Comparison of ENCODE assay signal across 17 cellular contexts in genomic region chr11:76250520-76251222, GRCh38. TPM values are rescaled to one million over a fixed set of nuclear protein-coding genes. Genes with fewer than 3 reads are reported as not detected.
"Had no signal": no experiment of that assay in that cellular context is flagged by ENCODE, and none has a peak within 500 bp of the region (broad histone marks: within the 10 kb centered on the region; RNA-seq: fewer than 3 reads in every experiment).

No MANE protein-coding gene starts in this region.

- H3K4me1 Mint-ChIP-seq: naive thymus-derived CD8-positive, alpha-beta T cell; stimulated activated memory B cell treated with anti-CD40 and anti-IgM and Interleukin-4, amounts not matched to agents 10 μg/mL and 1 μg/mL and 100 μg/mL, for 72 hours had no signal

- H3K27ac Mint-ChIP-seq: activated naive CD4-positive, alpha-beta T cell treated with anti-CD3 and anti-CD28 coated beads for 36 hours; activated T-helper 2 cell treated with anti-CD3 and anti-CD28 coated beads, Interferon-gamma antibody, Interleukin-2, Interleukin-4, amounts not matched to agents 10 μg/mL and 5 μg/mL and 100 μg/mL, durations not matched to agents 14 hours and 24 hours and 36 hours; stimulated activated memory B cell treated with anti-CD40 and anti-IgM and Interleukin-4, amounts not matched to agents 10 μg/mL and 1 μg/mL and 100 μg/mL, for 72 hours had no signal

- H3K4me1 ChIP-seq: adrenal gland, parathyroid adenoma, vagina had no signal

- H3K4me3 Mint-ChIP-seq: activated naive CD4-positive, alpha-beta T cell treated with anti-CD3 and anti-CD28 coated beads for 36 hours; naive thymus-derived CD8-positive, alpha-beta T cell; stimulated activated memory B cell treated with anti-CD40 and anti-IgM and Interleukin-4, amounts not matched to agents 10 μg/mL and 1 μg/mL and 100 μg/mL, for 72 hours had no signal

- DNase-seq: activated CD4-positive, alpha-beta T cell treated with anti-CD3 and anti-CD28 coated beads for 1 hour; activated CD4-positive, alpha-beta T cell treated with anti-CD3 and anti-CD28 coated beads, Interleukin-2, amount 50 U/mL, for 4 hours; activated naive CD4-positive, alpha-beta T cell treated with anti-CD3 and anti-CD28 coated beads for 36 hours; activated T-cell treated with anti-CD3 and anti-CD28 coated beads for 4 hours; adrenal gland; dorsolateral prefrontal cortex; stimulated activated CD4-positive, alpha-beta T cell treated with anti-CD3 and anti-CD28 coated beads, Interleukin-12 subunit alpha, Interleukin-12 subunit beta, amount 100 ng/mL, for 4 hours; stimulated activated CD4-positive, alpha-beta T cell treated with anti-CD3 and anti-CD28 coated beads, Interleukin-2, amount 100 ng/mL, for 24 hours; T-helper 9 cell; tibial artery had no signal

- H3K36me3 ChIP-seq: adrenal gland, neutrophil, tibial artery, vagina had no signal

- H3K4me3 ChIP-seq: adrenal gland, dorsolateral prefrontal cortex, tibial artery, vagina had no signal

- H2AFZ ChIP-seq: parathyroid adenoma had no signal

- H3K27me3 ChIP-seq: adrenal gland, neutrophil, vagina had no signal

- ATAC-seq: naive thymus-derived CD8-positive, alpha-beta T cell; stimulated activated memory B cell treated with anti-CD40 and anti-IgM and Interleukin-4, amounts not matched to agents 10 μg/mL and 1 μg/mL and 100 μg/mL, for 72 hours had no signal

- H3K79me2 ChIP-seq: parathyroid adenoma had no signal

- H3K27ac ChIP-seq: dorsolateral prefrontal cortex, neutrophil, parathyroid adenoma, tibial artery, vagina had no signal

- H3K36me3 Mint-ChIP-seq: naive thymus-derived CD8-positive, alpha-beta T cell; stimulated activated memory B cell treated with anti-CD40 and anti-IgM and Interleukin-4, amounts not matched to agents 10 μg/mL and 1 μg/mL and 100 μg/mL, for 72 hours had no signal

- H3K9ac ChIP-seq: parathyroid adenoma had no signal

- H3K9me3 Mint-ChIP-seq: activated T-helper 2 cell treated with anti-CD3 and anti-CD28 coated beads, Interferon-gamma antibody, Interleukin-2, Interleukin-4, amounts not matched to agents 10 μg/mL and 5 μg/mL and 100 μg/mL, durations not matched to agents 14 hours and 24 hours and 36 hours had no signal

- H3K9me3 ChIP-seq: adrenal gland, neutrophil, tibial artery, vagina had no signal

RNA-seq across cellular contexts. Expression of gene WNT11, which starts 44.4 kb away (rescaled TPM):
- total RNA-seq: activated naive CD4-positive, alpha-beta T cell treated with anti-CD3 and anti-CD28 coated beads for 36 hours; renal cortical epithelial cell had no signal
